Comparison of ENCODE assay signal across 26 cellular contexts in genomic region chr2:150045601-150046000, GRCh38.
"Had no signal": no experiment of that assay in that cellular context is flagged by ENCODE, and none has a peak within 500 bp of the region (broad histone marks: within the 10 kb centered on the region; RNA-seq: fewer than 3 reads in every experiment).

No MANE protein-coding gene starts in this region.

- H3K27me3 ChIP-seq: heart left ventricle, right lobe of liver, uterus had no signal

- H3K9me3 ChIP-seq: heart left ventricle, right lobe of liver, thoracic aorta, uterus had no signal

- H3K9me3 Mint-ChIP-seq: activated CD4-positive, alpha-beta T cell treated with anti-CD3 and anti-CD28 coated beads, Interleukin-2, amount 10 ng/mL, durations not matched to agents 24 days and 14 days; activated T-helper 17 cell treated with anti-CD3 and anti-CD28 coated beads, Interleukin-2, amount 50 U/mL, for 72 hours had no signal

- H3K36me3 Mint-ChIP-seq: stimulated activated effector memory CD8-positive, alpha-beta T cell treated with anti-CD3 and anti-CD28 coated beads, Interleukin-12 subunit alpha, Interleukin-12 subunit beta, amount 100 ng/mL, for 72 hours had no signal

- H3K27ac Mint-ChIP-seq: activated CD4-positive, alpha-beta T cell treated with anti-CD3 and anti-CD28 coated beads, Interleukin-2, amount 10 ng/mL, durations not matched to agents 24 days and 14 days; activated CD8-positive, alpha-beta T cell treated with anti-CD3 and anti-CD28 coated beads for 36 hours; activated T-helper 17 cell treated with anti-CD3 and anti-CD28 coated beads, Interleukin-2, amount 50 U/mL, for 72 hours; immature natural killer cell; natural killer cell; progenitor cell of endocrine pancreas; stimulated activated effector memory CD8-positive, alpha-beta T cell treated with anti-CD3 and anti-CD28 coated beads, Interleukin-12 subunit alpha, Interleukin-12 subunit beta, amount 100 ng/mL, for 72 hours; stimulated activated naive CD8-positive, alpha-beta T cell treated with anti-CD3 and anti-CD28 coated beads, Interleukin-15, Interleukin-2, amounts not matched to agents 100 ng/mL and 50 ng/mL, for 24 hours had no signal

- H3K4me1 ChIP-seq: right lobe of liver, uterus had no signal

- DNase-seq: activated CD4-positive, alpha-beta T cell treated with anti-CD3 and anti-CD28 coated beads, Interleukin-2, amount 10 ng/mL, durations not matched to agents 24 days and 14 days; activated CD8-positive, alpha-beta T cell treated with anti-CD3 and anti-CD28 coated beads for 36 hours; activated gamma-delta T cell treated with Interleukin-2 at 50 U/mL for 16 hours; activated naive CD4-positive, alpha-beta T cell treated with anti-CD3 and anti-CD28 coated beads, Interleukin-2, amount 50 U/mL, for 16 hours; activated T-cell treated with anti-CD3 and anti-CD28 coated beads, Interleukin-2, amount 50 U/mL, for 4 hours; amniotic stem cell; central memory CD4-positive, alpha-beta T cell; heart left ventricle; hypothalamus; immature natural killer cell; kidney; left colon; natural killer cell; right lobe of liver; stimulated activated CD4-positive, alpha-beta T cell treated with anti-CD3 and anti-CD28 coated beads, Interleukin-4, amount 100 ng/mL, for 24 hours; T1000; uterus; WERI-Rb-1 had no signal

- H3K4me3 Mint-ChIP-seq: activated CD4-positive, alpha-beta T cell treated with anti-CD3 and anti-CD28 coated beads, Interleukin-2, amount 10 ng/mL, durations not matched to agents 24 days and 14 days; activated CD8-positive, alpha-beta T cell treated with anti-CD3 and anti-CD28 coated beads for 36 hours; activated T-cell treated with anti-CD3 and anti-CD28 coated beads, Interleukin-2, amount 50 U/mL, for 4 hours; activated T-helper 17 cell treated with anti-CD3 and anti-CD28 coated beads, Interleukin-2, amount 50 U/mL, for 72 hours; immature natural killer cell; natural killer cell; stimulated activated effector memory CD8-positive, alpha-beta T cell treated with anti-CD3 and anti-CD28 coated beads, Interleukin-12 subunit alpha, Interleukin-12 subunit beta, amount 100 ng/mL, for 72 hours; stimulated activated naive CD8-positive, alpha-beta T cell treated with anti-CD3 and anti-CD28 coated beads, Interleukin-15, Interleukin-2, amounts not matched to agents 100 ng/mL and 50 ng/mL, for 24 hours had no signal

- ATAC-seq: activated CD4-positive, CD25-positive, alpha-beta regulatory T cell treated with anti-CD3 and anti-CD28 coated beads, Interleukin-2, amount 50 U/mL, for 24 hours; activated CD8-positive, alpha-beta T cell treated with anti-CD3 and anti-CD28 coated beads for 36 hours; activated T-cell treated with anti-CD3 and anti-CD28 coated beads, Interleukin-2, amount 50 U/mL, for 4 hours; activated T-helper 17 cell treated with anti-CD3 and anti-CD28 coated beads, Interleukin-2, amount 50 U/mL, for 72 hours; heart left ventricle; left colon; natural killer cell; right lobe of liver; stimulated activated effector memory CD8-positive, alpha-beta T cell treated with anti-CD3 and anti-CD28 coated beads, Interleukin-12 subunit alpha, Interleukin-12 subunit beta, amount 100 ng/mL, for 72 hours had no signal

- H3K4me1 Mint-ChIP-seq: activated CD4-positive, alpha-beta T cell treated with anti-CD3 and anti-CD28 coated beads, Interleukin-2, amount 10 ng/mL, durations not matched to agents 24 days and 14 days; activated T-helper 17 cell treated with anti-CD3 and anti-CD28 coated beads, Interleukin-2, amount 50 U/mL, for 72 hours; immature natural killer cell; natural killer cell; stimulated activated effector memory CD8-positive, alpha-beta T cell treated with anti-CD3 and anti-CD28 coated beads, Interleukin-12 subunit alpha, Interleukin-12 subunit beta, amount 100 ng/mL, for 72 hours had no signal

- H3K27me3 Mint-ChIP-seq: activated CD4-positive, alpha-beta T cell treated with anti-CD3 and anti-CD28 coated beads, Interleukin-2, amount 10 ng/mL, durations not matched to agents 24 days and 14 days; activated CD8-positive, alpha-beta T cell treated with anti-CD3 and anti-CD28 coated beads for 36 hours; activated T-helper 17 cell treated with anti-CD3 and anti-CD28 coated beads, Interleukin-2, amount 50 U/mL, for 72 hours; stimulated activated naive CD8-positive, alpha-beta T cell treated with anti-CD3 and anti-CD28 coated beads, Interleukin-15, Interleukin-2, amounts not matched to agents 100 ng/mL and 50 ng/mL, for 24 hours had no signal

- H3K36me3 ChIP-seq: heart left ventricle, right lobe of liver, thoracic aorta, uterus, WERI-Rb-1 had no signal

- H3K4me3 ChIP-seq: right lobe of liver, skin epidermis, uterus had no signal

- FAIRE-seq: endothelial cell of umbilical vein, kidney had no signal

- H3K27ac ChIP-seq: heart left ventricle, right lobe of liver, thoracic aorta, uterus, WERI-Rb-1 had no signal
